ENCODE assay signal across 39 cellular contexts in the genomic region with DNA sequence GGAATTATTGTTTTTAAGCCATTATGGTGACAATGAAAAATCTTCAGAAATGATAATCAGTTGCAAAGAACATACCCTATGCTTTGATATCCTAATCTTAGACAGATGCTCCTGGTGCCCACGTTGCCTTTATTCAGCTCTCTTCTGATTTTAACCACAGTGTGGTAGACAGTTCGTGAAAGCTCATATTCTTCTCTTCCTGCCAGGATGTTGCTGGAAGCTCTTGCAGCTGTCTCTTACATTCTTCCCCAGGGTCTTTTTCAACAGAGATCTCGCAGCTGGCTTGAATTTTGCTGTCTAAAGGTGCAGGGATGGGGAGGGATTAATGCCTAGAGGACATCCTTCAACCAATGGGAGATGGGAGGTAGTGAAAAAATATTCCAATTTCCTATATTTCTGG.
"Had no signal": no experiment of that assay in that cellular context is flagged by ENCODE, and none has a peak within 500 bp of the region (broad histone marks: within the 10 kb centered on the region; RNA-seq: fewer than 3 reads in every experiment).

No MANE protein-coding gene starts in this region.

- H3K4me3 ChIP-seq: K562, MG63, Peyer's patch had no signal

- DNase-seq: activated B cell treated with CpG ODN at 0.5 μM for 24 hours; activated CD4-positive, alpha-beta memory T cell treated with anti-CD3 and anti-CD28 coated beads for 36 hours; activated CD4-positive, alpha-beta T cell treated with anti-CD3 and anti-CD28 coated beads for 4 hours; activated CD4-positive, alpha-beta T cell treated with anti-CD3 and anti-CD28 coated beads, Interleukin-2, amount 50 U/mL, for 1 hour; activated CD4-positive, CD25-positive, alpha-beta regulatory T cell treated with anti-CD3 and anti-CD28 coated beads, Interleukin-2, amount 50 U/mL, for 72 hours; activated CD8-positive, alpha-beta memory T cell treated with anti-CD3 and anti-CD28 coated beads for 24 hours; activated CD8-positive, alpha-beta memory T cell treated with anti-CD3 and anti-CD28 coated beads, Interleukin-2, amount 10 ng/mL, durations not matched to agents 7 days and 5 days; activated CD8-positive, alpha-beta memory T cell treated with anti-CD3 and anti-CD28 coated beads, Interleukin-2, amount 50 U/mL, for 48 hours; activated effector memory CD4-positive, alpha-beta T cell treated with anti-CD3 and anti-CD28 coated beads, Interleukin-2, amount 50 U/mL, for 16 hours; activated naive CD4-positive, alpha-beta T cell; activated naive CD4-positive, alpha-beta T cell treated with anti-CD3 and anti-CD28 coated beads, Interleukin-2, amount 50 U/mL, for 16 hours; activated naive CD8-positive, alpha-beta T cell treated with anti-CD3 and anti-CD28 coated beads for 36 hours; activated T-cell treated with anti-CD3 and anti-CD28 coated beads, Interleukin-2, amount 50 U/mL, for 72 hours; amniotic stem cell; aorta; brain microvascular endothelial cell; central memory CD4-positive, alpha-beta T cell; MG63; NCI-H1092; NCI-H146; NCI-H187; NCI-H2029 treated with DMSO at 0.1 percent for 48 hours; NCI-H2107; NCI-H2171; NCI-H510A; NCI-H526; NCI-H748 treated with DMSO at 0.1 percent for 48 hours; NK-92 treated with Interleukin-12 subunit alpha and Interleukin-12 subunit beta, amount 100 ng/mL, for 24 hours; PC-3; Peyer's patch; RPMI8226; SHP77 treated with DMSO at 0.1 percent for 48 hours; SW 1271; T-helper 1 cell; T-helper 2 cell; T-helper 9 cell had no signal

- ATAC-seq: activated CD8-positive, alpha-beta memory T cell treated with anti-CD3 and anti-CD28 coated beads, Interleukin-2, amount 10 ng/mL, durations not matched to agents 7 days and 5 days; activated T-cell treated with anti-CD3 and anti-CD28 coated beads, Interleukin-2, amount 50 U/mL, for 72 hours; activated T-helper 17 cell treated with anti-CD3 and anti-CD28 coated beads, Interleukin-2, amount 50 U/mL, for 72 hours; K562; PC-3; SK-N-SH treated with all-trans-retinoic acid at 6 μM for 48 hours had no signal
